Comparison of ENCODE assay signal across 8 cellular contexts in genomic region chr4:185811509-185812364, GRCh38. TPM values are rescaled to one million over a fixed set of nuclear protein-coding genes. Genes with fewer than 3 reads are reported as not detected.
DNase-seq lines count a peak whose midpoint lies in the region; ATAC-seq and TF ChIP-seq lines count a peak whose summit lies in the region.

A gene with protein sequence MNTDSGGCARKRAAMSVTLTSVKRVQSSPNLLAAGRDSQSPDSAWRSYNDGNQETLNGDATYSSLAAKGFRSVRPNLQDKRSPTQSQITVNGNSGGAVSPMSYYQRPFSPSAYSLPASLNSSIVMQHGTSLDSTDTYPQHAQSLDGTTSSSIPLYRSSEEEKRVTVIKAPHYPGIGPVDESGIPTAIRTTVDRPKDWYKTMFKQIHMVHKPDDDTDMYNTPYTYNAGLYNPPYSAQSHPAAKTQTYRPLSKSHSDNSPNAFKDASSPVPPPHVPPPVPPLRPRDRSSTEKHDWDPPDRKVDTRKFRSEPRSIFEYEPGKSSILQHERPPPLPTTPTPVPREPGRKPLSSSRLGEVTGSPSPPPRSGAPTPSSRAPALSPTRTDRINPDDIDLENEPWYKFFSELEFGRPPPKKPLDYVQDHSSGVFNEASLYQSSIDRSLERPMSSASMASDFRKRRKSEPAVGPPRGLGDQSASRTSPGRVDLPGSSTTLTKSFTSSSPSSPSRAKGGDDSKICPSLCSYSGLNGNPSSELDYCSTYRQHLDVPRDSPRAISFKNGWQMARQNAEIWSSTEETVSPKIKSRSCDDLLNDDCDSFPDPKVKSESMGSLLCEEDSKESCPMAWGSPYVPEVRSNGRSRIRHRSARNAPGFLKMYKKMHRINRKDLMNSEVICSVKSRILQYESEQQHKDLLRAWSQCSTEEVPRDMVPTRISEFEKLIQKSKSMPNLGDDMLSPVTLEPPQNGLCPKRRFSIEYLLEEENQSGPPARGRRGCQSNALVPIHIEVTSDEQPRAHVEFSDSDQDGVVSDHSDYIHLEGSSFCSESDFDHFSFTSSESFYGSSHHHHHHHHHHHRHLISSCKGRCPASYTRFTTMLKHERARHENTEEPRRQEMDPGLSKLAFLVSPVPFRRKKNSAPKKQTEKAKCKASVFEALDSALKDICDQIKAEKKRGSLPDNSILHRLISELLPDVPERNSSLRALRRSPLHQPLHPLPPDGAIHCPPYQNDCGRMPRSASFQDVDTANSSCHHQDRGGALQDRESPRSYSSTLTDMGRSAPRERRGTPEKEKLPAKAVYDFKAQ (N-terminal part only) (minus strand): TSS chr4:185812194. CDS start chr4:185690571, 121,623 bp downstream.

- CTCF ChIA-PET in activated CD4-positive, alpha-beta memory T cell treated with anti-CD3 and anti-CD28 coated beads, Interleukin-2, amount 10 ng/mL, durations not matched to agents 7 days and 5 days (lab: Charles Lee), result no interaction called here

- H3K4me3 Mint-ChIP-seq in activated CD4-positive, alpha-beta memory T cell treated with anti-CD3 and anti-CD28 coated beads, Interleukin-2, amount 10 ng/mL, durations not matched to agents 7 days and 5 days, result no peak within 1 kb of the TSS

- TF ChIP-seq CTCF in astrocyte of the spinal cord (IDR thresholded peaks at IDR 0.05; ENCODE audit: low read depth, low read length), result no peak

- POLR2A ChIA-PET in activated CD4-positive, alpha-beta memory T cell treated with anti-CD3 and anti-CD28 coated beads, Interleukin-2, amount 10 ng/mL, durations not matched to agents 7 days and 5 days (lab: Charles Lee), result no interaction called here

- H3K27me3 Mint-ChIP-seq in activated CD4-positive, alpha-beta memory T cell treated with anti-CD3 and anti-CD28 coated beads, Interleukin-2, amount 10 ng/mL, durations not matched to agents 7 days and 5 days, result peaks cover 3% of the 10 kb centered on the region

- H3K36me3 ChIP-seq in skeletal muscle satellite cell (ENCODE audit: insufficient read depth, low read length), result no peaks in the 10 kb centered on the region

- H3K4me1 ChIP-seq in skeletal muscle satellite cell (ENCODE audit: control insufficient read depth, insufficient read depth, low read length), result peaks cover 9% of the 10 kb centered on the region

- no peaks in the 10 kb centered on the region for H3K27me3 ChIP-seq in skeletal muscle satellite cell (ENCODE audit: control insufficient read depth, insufficient read depth, low read length)

- no peaks in the 10 kb centered on the region for H3K9me3 ChIP-seq in skeletal muscle satellite cell (replicated peaks; ENCODE audit: low read length)

- no peaks in the 10 kb centered on the region for H3K4me1 Mint-ChIP-seq in activated CD4-positive, alpha-beta memory T cell treated with anti-CD3 and anti-CD28 coated beads, Interleukin-2, amount 10 ng/mL, durations not matched to agents 7 days and 5 days

- DNase-seq in NCI-H187 (lab: John Stamatoyannopoulos, UW) (peak; percentile 60 to 61), astrocyte of the spinal cord (ENCODE audit: low read depth, low spot score) (peak; percentile 72), iPS-NIHi11 (ENCODE audit: low spot score) (peak; percentile 75)
- DNase-seq in central memory CD4-positive, alpha-beta T cell, result no peak
- DNase-seq in activated CD4-positive, alpha-beta memory T cell treated with anti-CD3 and anti-CD28 coated beads, Interleukin-2, amount 10 ng/mL, durations not matched to agents 7 days and 5 days, result no peak

- in situ Hi-C loops in astrocyte of the spinal cord (cut with HindIII; ENCODE audit: low sequenced_read_pairs), result no loop called here

- H3K27ac Mint-ChIP-seq in activated CD4-positive, alpha-beta memory T cell treated with anti-CD3 and anti-CD28 coated beads, Interleukin-2, amount 10 ng/mL, durations not matched to agents 7 days and 5 days, result no peak within 1 kb of the TSS

- no peaks in the 10 kb centered on the region for H3K36me3 Mint-ChIP-seq in activated CD4-positive, alpha-beta memory T cell treated with anti-CD3 and anti-CD28 coated beads, Interleukin-2, amount 10 ng/mL, durations not matched to agents 7 days and 5 days (ENCODE audit: low read depth)

- peak within 1 kb of the TSS; percentile 64 for H3K4me2 ChIP-seq in skeletal muscle satellite cell (ENCODE audit: low read length)

- H3K4me3 ChIP-seq in astrocyte of the spinal cord (ENCODE audit: low read depth, low read length) (peak within 1 kb of the TSS; percentile 34), skeletal muscle satellite cell (ENCODE audit: low read length) (no peak within 1 kb of the TSS)

- H3K9ac ChIP-seq in skeletal muscle satellite cell (ENCODE audit: low read depth, low read length), result no peak within 1 kb of the TSS

- peak; percentile 90 for ATAC-seq in GM18502 (IDR thresholded peaks at IDR 0.05; ENCODE audit: poor library complexity, unreplicated experiment)
- ATAC-seq in HG02642 (IDR thresholded peaks at IDR 0.05; ENCODE audit: poor library complexity, unreplicated experiment), result peak; percentile 96

- H3K9me3 Mint-ChIP-seq in activated CD4-positive, alpha-beta memory T cell treated with anti-CD3 and anti-CD28 coated beads, Interleukin-2, amount 10 ng/mL, durations not matched to agents 7 days and 5 days, result no peaks in the 10 kb centered on the region

RNA-seq across cellular contexts. Expression of the gene that starts here (rescaled TPM):
- total RNA-seq in skeletal muscle satellite cell (2012; rRNA removed), result 14.4 and 45.9 TPM in 2 replicates
- not detected for total RNA-seq in activated CD4-positive, alpha-beta memory T cell treated with anti-CD3 and anti-CD28 coated beads, Interleukin-2, amount 10 ng/mL, durations not matched to agents 7 days and 5 days

Comparison
In these comparisons a context has a peak if more than half of its experiments do, and no peak if none do; other contexts are left out.
1. DNase-seq: peak in NCI-H187 (2 of 2), astrocyte of the spinal cord (single experiment) and iPS-NIHi11 (single experiment); none in central memory CD4-positive, alpha-beta T cell (single experiment) and activated CD4-positive, alpha-beta memory T cell treated with anti-CD3 and anti-CD28 coated beads, Interleukin-2, amount 10 ng/mL, durations not matched to agents 7 days and 5 days (single experiment).